In genomic region chr19:16828990-16829821, GRCh38 we compare ENCODE assay signal across 8 cellular contexts. TPM values are rescaled to one million over a fixed set of nuclear protein-coding genes. Genes with fewer than 3 reads are reported as not detected.
DNase-seq lines count a peak whose midpoint lies in the region; ATAC-seq, FAIRE-seq and TF ChIP-seq lines count a peak whose summit lies in the region.

Gene SIN3B (plus strand): TSS chr19:16829398. CDS start chr19:16829421, 23 bp downstream.

- H2AFZ ChIP-seq in keratinocyte (ENCODE audit: control insufficient read depth, low read length) = peak within 1 kb of the TSS; percentile 52

- no peaks in the 10 kb centered on the region for H3K27me3 ChIP-seq in keratinocyte (ENCODE audit: control insufficient read depth, extremely low read depth, insufficient read depth, low read length)

- peak within 1 kb of the TSS; percentile 78 for H3K27ac ChIP-seq in keratinocyte (ENCODE audit: control insufficient read depth, insufficient read depth, low read length)

- peak within 1 kb of the TSS; percentile 91 for H3K4me2 ChIP-seq in keratinocyte (ENCODE audit: control insufficient read depth, extremely low read depth, insufficient read depth, low read depth, low read length)

- H3K36me3 ChIP-seq in keratinocyte (ENCODE audit: control insufficient read depth in 2 of 2, extremely low read depth in 1 of 2, insufficient read depth in 2 of 2, low read length in 2 of 2) = peaks cover 12 to 22% of the 10 kb centered on the region in 2 experiments

- H3K4me1 ChIP-seq in keratinocyte (ENCODE audit: control insufficient read depth, extremely low read depth, insufficient read depth, low read length) = peaks cover 29% of the 10 kb centered on the region

- no peaks in the 10 kb centered on the region for H3K9me3 Mint-ChIP-seq in activated CD4-positive, alpha-beta T cell treated with anti-CD3 and anti-CD28 coated beads for 36 hours (ENCODE audit: low read depth)

- H3K4me3 Mint-ChIP-seq in activated CD4-positive, alpha-beta T cell treated with anti-CD3 and anti-CD28 coated beads for 36 hours = peak within 1 kb of the TSS; percentile 79

- peaks cover 24% of the 10 kb centered on the region for H3K36me3 Mint-ChIP-seq in activated CD4-positive, alpha-beta T cell treated with anti-CD3 and anti-CD28 coated beads for 36 hours (ENCODE audit: low read depth)

- dilution Hi-C loops in keratinocyte (cut with MboI; ENCODE audit: extremely low pct_ligation_motif_present, low sequenced_read_pairs) = no loop called here

- FAIRE-seq in keratinocyte (lab: Jason Lieb, UNC) = no peak

- H3K79me2 ChIP-seq in keratinocyte (ENCODE audit: control insufficient read depth, insufficient read depth, low read length) = peaks cover 28% of the 10 kb centered on the region

- peaks cover 38% of the 10 kb centered on the region for H3K4me1 Mint-ChIP-seq in activated CD4-positive, alpha-beta T cell treated with anti-CD3 and anti-CD28 coated beads for 36 hours

- H3K27me3 Mint-ChIP-seq in activated CD4-positive, alpha-beta T cell treated with anti-CD3 and anti-CD28 coated beads for 36 hours = peaks cover 20% of the 10 kb centered on the region

- peak within 1 kb of the TSS; percentile 82 for H3K27ac Mint-ChIP-seq in activated CD4-positive, alpha-beta T cell treated with anti-CD3 and anti-CD28 coated beads for 36 hours

- POLR2A ChIA-PET in activated CD4-positive, alpha-beta T cell treated with anti-CD3 and anti-CD28 coated beads for 36 hours (lab: Charles Lee) = interaction anchor here (0.5 kb wide), 1 partner anchor 696 kb away, joined by 3 read pairs; no protein-coding TSS in a partner anchor

- H3K9me3 ChIP-seq in keratinocyte (ENCODE audit: control insufficient read depth, low read depth, low read length) = no peaks in the 10 kb centered on the region

- no peaks in the 10 kb centered on the region for H3K9me1 ChIP-seq in keratinocyte (ENCODE audit: control insufficient read depth, extremely low read depth, insufficient read depth, low read length)

- peak; percentile 56 for ATAC-seq in HG03097 (IDR thresholded peaks at IDR 0.05; ENCODE audit: low FRiP score, unreplicated experiment)
- ATAC-seq in activated CD4-positive, alpha-beta T cell treated with anti-CD3 and anti-CD28 coated beads for 36 hours = peak; percentile 91
- ATAC-seq in HG02610 (IDR thresholded peaks at IDR 0.05; ENCODE audit: unreplicated experiment) = no peak

- no peaks in the 10 kb centered on the region for H4K20me1 ChIP-seq in keratinocyte (ENCODE audit: control insufficient read depth, extremely low read depth, insufficient read depth, low read length)

- no peak for TF ChIP-seq CTCF in keratinocyte (optimal IDR thresholded peaks at IDR 0.05 in 1 of 3, IDR thresholded peaks at IDR 0.05 in 1 of 3, conservative IDR thresholded peaks at IDR 0.05 in 1 of 3; ENCODE audit: extremely low read depth in 1 of 3, insufficient read depth in 2 of 3, low read length in 3 of 3)

- CTCF ChIA-PET in activated CD4-positive, alpha-beta T cell treated with anti-CD3 and anti-CD28 coated beads for 36 hours (lab: Charles Lee) = interaction anchor here (0.6 to 0.8 kb wide), 2 partner anchors 60 to 141 kb away, joined by 3 read pairs; no protein-coding TSS in a partner anchor

- intact Hi-C loops in activated CD4-positive, alpha-beta T cell treated with anti-CD3 and anti-CD28 coated beads for 36 hours (cut with DNase I, micrococcal nuclease) = loop anchor here in 1 of 2 experiments (1.0 kb wide), 5 partner anchors 68 to 438 kb away; partner anchors contain the start of genes BABAM1, CHERP, HAUS8 and MYO9B

- DNase-seq in ELF-1 (ENCODE audit: low read depth, low spot score) = peak; percentile 96
- peak; percentile 22 for DNase-seq in NCI-H510A (lab: John Stamatoyannopoulos, UW)
- DNase-seq in activated CD4-positive, alpha-beta T cell treated with anti-CD3 and anti-CD28 coated beads for 36 hours = peak; percentile 93
- DNase-seq in cerebellar nuclear complex (lab: John Stamatoyannopoulos, UW) = peak; percentile 4 to 40
- DNase-seq in keratinocyte (ENCODE audit: low read depth, low spot score) = peak; percentile 72
- DNase-seq in stimulated activated CD4-positive, alpha-beta T cell treated with anti-CD3 and anti-CD28 coated beads, Interleukin-12 subunit alpha, Interleukin-12 subunit beta, amount 100 ng/mL, for 4 hours = peak; percentile 88

- H3K4me3 ChIP-seq in keratinocyte (ENCODE audit: control insufficient read depth in 2 of 3, extremely low read depth in 1 of 3, insufficient read depth in 2 of 3, low read depth in 1 of 3, low read length in 3 of 3) = peak within 1 kb of the TSS; percentile 72 to 96 (median 85)

- H3K9ac ChIP-seq in keratinocyte (ENCODE audit: control insufficient read depth, extremely low read depth, insufficient read depth, low read length) = peak within 1 kb of the TSS; percentile 90

RNA-seq across cellular contexts. Expression of gene SIN3B, which starts in this region (rescaled TPM):
- 10 to 100 TPM; 27.6 to 28.5 TPM for total RNA-seq in activated CD4-positive, alpha-beta T cell treated with anti-CD3 and anti-CD28 coated beads for 36 hours
- 30.9 to 35.9 TPM (median 32.8 TPM) in 3 replicates for polyA plus RNA-seq in keratinocyte
- polyA plus RNA-seq in keratinocyte (2011; ENCODE audit: low read depth) = 45.1 TPM
- 20.5 and 24.1 TPM in 2 replicates for polyA plus RNA-seq in keratinocyte (2011; cell fraction: cytosol; rRNA removed)
- 100 and 139 TPM in 2 replicates for polyA plus RNA-seq in keratinocyte (2011; cell fraction: nucleus; rRNA removed)
- polyA plus RNA-seq in keratinocyte (2012; ENCODE audit: low replicate concordance) = 30.3 and 34.8 TPM in 2 replicates
- 31.9 to 55.6 TPM (median 41.5 TPM) in 3 replicates for polyA minus RNA-seq in keratinocyte
- 50.8 TPM for polyA minus RNA-seq in keratinocyte (2011; cell fraction: cytosol; rRNA and poly(A)+ RNA removed)
- 79.2 and 83.2 TPM in 2 replicates for polyA minus RNA-seq in keratinocyte (2011; cell fraction: nucleus; rRNA and poly(A)+ RNA removed)

Comparison
In these comparisons a context has a peak if more than half of its experiments do, and no peak if none do; other contexts are left out.
1. DNase-seq: peak in every context shown above with its lines; median percentile 96 in ELF-1; 93 in activated CD4-positive, alpha-beta T cell treated with anti-CD3 and anti-CD28 coated beads for 36 hours; 88 in stimulated activated CD4-positive, alpha-beta T cell treated with anti-CD3 and anti-CD28 coated beads, Interleukin-12 subunit alpha, Interleukin-12 subunit beta, amount 100 ng/mL, for 4 hours; 72 in keratinocyte; 22 in NCI-H510A; 22 in cerebellar nuclear complex.